Comparison of ENCODE assay signal across 8 cellular contexts in the genomic region with DNA sequence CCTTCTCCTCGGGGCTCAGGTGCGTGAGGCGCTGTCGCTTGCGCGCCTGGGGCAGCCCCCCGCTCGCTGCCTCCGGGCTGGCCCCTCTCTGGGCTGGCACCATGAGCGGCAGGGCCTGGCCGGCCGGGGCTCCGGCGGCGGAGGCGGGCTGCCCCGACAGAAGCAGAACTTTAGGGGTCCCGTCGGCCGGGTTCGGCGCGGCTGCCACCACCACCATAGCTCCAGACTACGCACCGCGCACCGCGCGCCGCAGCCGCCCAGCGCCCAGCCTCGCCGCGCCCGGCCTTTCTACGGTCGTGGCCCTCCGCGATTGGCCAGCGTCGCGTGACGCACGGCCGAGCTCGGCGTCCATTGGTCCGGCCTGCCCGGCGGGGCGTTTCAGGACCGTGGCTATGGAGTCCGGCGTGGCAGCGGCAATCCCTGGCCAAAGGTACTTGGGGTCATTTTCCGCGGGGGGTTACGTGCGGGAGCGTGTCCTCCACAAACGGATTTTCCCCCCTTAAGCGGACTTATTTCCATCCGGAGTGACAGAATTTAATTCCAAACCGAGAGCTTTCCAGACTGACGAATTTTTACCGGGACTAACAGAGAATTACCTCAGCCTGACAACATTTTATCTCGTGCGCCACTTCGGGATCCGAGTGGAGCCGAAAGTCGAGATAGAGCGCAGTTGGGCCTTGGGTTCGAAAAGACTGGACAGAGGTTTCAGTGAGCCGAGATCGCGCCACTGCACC. TPM values are rescaled to one million over a fixed set of nuclear protein-coding genes. Genes with fewer than 3 reads are reported as not detected.
DNase-seq lines count a peak whose midpoint lies in the region; ATAC-seq and TF ChIP-seq lines count a peak whose summit lies in the region.

A gene (minus strand): TSS at position 262 of the 734 bp plus-strand sequence.

- H3K9me3 ChIP-seq in AG04450 (ENCODE audit: control insufficient read depth, insufficient read depth, low read length), result no peaks in the 10 kb centered on the region; the same call in 1 of the 2 replicates

- H3K36me3 Mint-ChIP-seq in central memory CD8-positive, alpha-beta T cell (ENCODE audit: insufficient read depth), result peaks cover 56% of the 10 kb centered on the region

- H3K27ac ChIP-seq in AG04450 (ENCODE audit: low read depth, low read length), result peak within 1 kb of the TSS; percentile 100

- H3K4me3 ChIP-seq in AG04450 (ENCODE audit: low read depth, low read length), result peak within 1 kb of the TSS; percentile 73

- CTCF ChIA-PET in AG04450 (lab: Charles Lee), result interaction anchor here (0.8 kb wide), 1 partner anchor 9 kb away, joined by 3 read pairs; no protein-coding TSS in a partner anchor

- DNase-seq in AG04450 (ENCODE audit: low read depth, low spot score) (peak; percentile 84), NCI-H345 treated with DMSO at 0.1 percent for 48 hours (lab: John Stamatoyannopoulos, UW; ENCODE audit: unreplicated experiment) (peak; percentile 61), iris pigment epithelial cell (ENCODE audit: low read depth) (peak; percentile 94)
- DNase-seq in central memory CD8-positive, alpha-beta T cell (ENCODE audit: low spot score in 2 of 2), result peak; percentile 83 to 86
- DNase-seq in stimulated activated CD4-positive, alpha-beta T cell treated with anti-CD3 and anti-CD28 coated beads, Interleukin-12 subunit alpha, Interleukin-12 subunit beta, amount 100 ng/mL, for 24 hours (ENCODE audit: low read depth in 2 of 2), result peak; percentile 75 to 79

- H3K9me3 Mint-ChIP-seq in central memory CD8-positive, alpha-beta T cell, result no peaks in the 10 kb centered on the region

- H3K4me3 Mint-ChIP-seq in central memory CD8-positive, alpha-beta T cell, result peak within 1 kb of the TSS; percentile 87

- POLR2A ChIA-PET in AG04450 (lab: Yijun Ruan, JAX), result interaction anchor here (0.5 to 2.8 kb wide), 18 partner anchors 8 to 881 kb away, joined by 3 to 11 read pairs (median 4); a partner anchor contains a TSS

- peaks cover 55% of the 10 kb centered on the region for H3K4me1 Mint-ChIP-seq in central memory CD8-positive, alpha-beta T cell

- peak within 1 kb of the TSS; percentile 98 for H3K27ac Mint-ChIP-seq in central memory CD8-positive, alpha-beta T cell (ENCODE audit: low read depth)

- no peaks in the 10 kb centered on the region for H3K27me3 ChIP-seq in AG04450 (ENCODE audit: control insufficient read depth, insufficient read depth, low read length)

- no peak for TF ChIP-seq CTCF in AG04450 (IDR thresholded peaks at IDR 0.05; ENCODE audit: low read depth, low read length)

- H3K27me3 Mint-ChIP-seq in central memory CD8-positive, alpha-beta T cell, result no peaks in the 10 kb centered on the region

- ATAC-seq in GM18870 (IDR thresholded peaks at IDR 0.05; ENCODE audit: unreplicated experiment) (peak; percentile 42), HG03108 (IDR thresholded peaks at IDR 0.05; ENCODE audit: unreplicated experiment) (peak; percentile 72)
- ATAC-seq in activated CD4-positive, CD25-positive, alpha-beta regulatory T cell treated with anti-CD3 and anti-CD28 coated beads, Interleukin-2, amount 50 U/mL, for 24 hours, result peak; percentile 88 to 94
- peak; percentile 96 for ATAC-seq in central memory CD8-positive, alpha-beta T cell (replicated peaks; ENCODE audit: extremely low read depth, poor library complexity, severe bottlenecking)

RNA-seq across cellular contexts. Expression of the gene that starts here (rescaled TPM):
- 193 and 205 TPM in 2 replicates for polyA plus RNA-seq in AG04450 (2011; rRNA removed)
- polyA minus RNA-seq in AG04450 (2011; rRNA and poly(A)+ RNA removed), result 222 and 244 TPM in 2 replicates

Comparison
In these comparisons a context has a peak if more than half of its experiments do, and no peak if none do; other contexts are left out.
1. Peak in every context shown above with its lines: DNase-seq, ATAC-seq, H3K4me3 ChIP-seq and H3K27ac ChIP-seq.
2. ATAC-seq: peak in every context shown above with its lines; median percentile 96 in central memory CD8-positive, alpha-beta T cell; 91 in activated CD4-positive, CD25-positive, alpha-beta regulatory T cell treated with anti-CD3 and anti-CD28 coated beads, Interleukin-2, amount 50 U/mL, for 24 hours; 72 in HG03108; 42 in GM18870.